Comparison of ENCODE assay signal across 8 cellular contexts in the genomic region with DNA sequence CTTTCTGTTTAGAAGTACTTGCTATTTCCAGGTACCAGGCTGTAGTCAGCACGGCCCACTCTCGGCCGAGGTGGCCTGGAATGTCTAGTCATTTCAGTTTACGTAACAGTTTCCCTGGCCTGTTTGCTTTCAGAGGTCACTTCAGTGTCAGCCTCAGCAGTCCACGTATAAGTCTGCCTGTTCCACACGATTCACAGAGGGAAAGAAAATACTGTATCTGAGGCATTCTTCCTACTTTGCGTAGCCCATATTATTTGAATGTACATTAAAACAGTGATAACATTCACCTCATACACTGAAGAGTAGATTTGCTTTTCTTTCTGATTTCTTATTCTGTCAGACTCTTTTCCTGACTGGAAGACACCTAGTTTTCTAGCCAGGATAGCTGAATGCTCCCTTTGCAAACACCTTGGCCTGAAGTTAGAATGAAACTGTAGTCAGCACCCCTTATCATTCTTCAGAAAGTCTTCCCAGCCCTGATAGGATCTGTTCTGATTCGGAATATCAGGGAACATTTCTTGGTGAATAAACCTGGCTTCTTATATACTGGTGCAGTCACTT.
DNase-seq lines count a peak whose midpoint lies in the region; ATAC-seq, FAIRE-seq and TF ChIP-seq lines count a peak whose summit lies in the region.

No MANE protein-coding gene starts in this region.

- intact Hi-C loops in CD14-positive monocyte (cut with micrococcal nuclease), result no loop called here

- no peak overlapping the region for H2BK5ac ChIP-seq in H1 (ENCODE audit: low read depth, low read length)

- H3K27me3 Mint-ChIP-seq in CD14-positive monocyte (ENCODE audit: low read depth in 3 of 3), result peaks cover 0 to 1% (median 0%) of the 10 kb centered on the region in 3 donors
- H3K27me3 Mint-ChIP-seq in activated naive CD4-positive, alpha-beta T cell treated with anti-CD3 and anti-CD28 coated beads, Interleukin-2, amount 10 ng/mL, durations not matched to agents 7 days and 5 days, result no peaks in the 10 kb centered on the region

- H3K4me3 Mint-ChIP-seq in CD14-positive monocyte, result peak overlapping the region in 1 of 2 donors; percentile 59
- H3K4me3 Mint-ChIP-seq in activated naive CD4-positive, alpha-beta T cell treated with anti-CD3 and anti-CD28 coated beads, Interleukin-2, amount 10 ng/mL, durations not matched to agents 7 days and 5 days, result no peak overlapping the region

- no peaks in the 10 kb centered on the region for H3K36me3 ChIP-seq in H1 (ENCODE audit: control insufficient read depth in 2 of 4, insufficient read depth in 4 of 4, low read length in 3 of 4)
- H3K36me3 ChIP-seq in muscle layer of duodenum (ENCODE audit: control insufficient read depth in 1 of 2, insufficient read depth in 2 of 2, low read length in 2 of 2), result peaks cover 0 to 8% of the 10 kb centered on the region in 2 donors

- H4K91ac ChIP-seq in H1 (replicated peaks; ENCODE audit: insufficient read length, low read length), result no peak overlapping the region

- no peak overlapping the region for H3K9ac ChIP-seq in H1 (replicated peaks in 1 of 4; ENCODE audit: extremely low read depth in 1 of 4, low read depth in 3 of 4, low read length in 3 of 4)

- H3K27ac Mint-ChIP-seq in CD14-positive monocyte, result peak overlapping the region in 3 of 7 donors; percentile 25 to 60 (median 33)
- H3K27ac Mint-ChIP-seq in activated naive CD4-positive, alpha-beta T cell treated with anti-CD3 and anti-CD28 coated beads, Interleukin-2, amount 10 ng/mL, durations not matched to agents 7 days and 5 days, result no peak overlapping the region

- no peak overlapping the region for H2BK12ac ChIP-seq in H1 (ENCODE audit: low read depth, low read length)

- H3K27me3 ChIP-seq in H1 (replicated peaks in 1 of 4; ENCODE audit: control insufficient read depth in 3 of 4, extremely low read depth in 1 of 4, insufficient read depth in 3 of 4, low read length in 3 of 4), result no peaks in the 10 kb centered on the region
- H3K27me3 ChIP-seq in muscle layer of duodenum (ENCODE audit: low read depth, low read length), result no peaks in the 10 kb centered on the region

- no peak for TF ChIP-seq EP300 in H1 (IDR thresholded peaks at IDR 0.05; ENCODE audit: borderline replicate concordance in 1 of 2, low read depth in 2 of 2, low read length in 2 of 2)

- no peaks in the 10 kb centered on the region for H3K36me3 Mint-ChIP-seq in CD14-positive monocyte
- peaks cover 14% of the 10 kb centered on the region for H3K36me3 Mint-ChIP-seq in activated naive CD4-positive, alpha-beta T cell treated with anti-CD3 and anti-CD28 coated beads, Interleukin-2, amount 10 ng/mL, durations not matched to agents 7 days and 5 days

- no peak for TF ChIP-seq CTCF in AG09309 (IDR thresholded peaks at IDR 0.05; ENCODE audit: control insufficient read depth, insufficient read depth, low read depth, low read length, missing control alignments)
- no peak for TF ChIP-seq CTCF in H1 (IDR thresholded peaks at IDR 0.05; ENCODE audit: control extremely low read depth in 1 of 3, insufficient read depth in 1 of 3, low read depth in 1 of 3, low read length in 3 of 3)
- no peak for TF ChIP-seq CTCF in CD14-positive monocyte (IDR thresholded peaks at IDR 0.05)

- H3K4ac ChIP-seq in H1 (replicated peaks; ENCODE audit: insufficient read length, low read depth, low read length), result no peak overlapping the region

- H2BK120ac ChIP-seq in H1 (replicated peaks; ENCODE audit: low read depth, low read length), result no peak overlapping the region

- H3K23me2 ChIP-seq in H1 (ENCODE audit: low read depth, low read length), result no peaks in the 10 kb centered on the region

- no peak overlapping the region for H3K23ac ChIP-seq in H1 (ENCODE audit: insufficient read length)

- H4K8ac ChIP-seq in H1 (ENCODE audit: extremely low read depth, insufficient read depth, low read length), result no peak overlapping the region

- H3K27ac ChIP-seq in H1 (ENCODE audit: low read depth, low read length) (0 out of 2 replicates have a peak overlapping the region, but pooled peaks have one; percentile 20), muscle layer of duodenum (ENCODE audit: low read length) (peak overlapping the region; percentile 88)

- no peaks in the 10 kb centered on the region for H3K79me1 ChIP-seq in H1 (ENCODE audit: low read depth, low read length)

- H3K18ac ChIP-seq in H1 (ENCODE audit: extremely low read depth, low read length), result no peak overlapping the region

- H2AK5ac ChIP-seq in H1 (ENCODE audit: low read depth, low read length), result no peak overlapping the region

- no peaks in the 10 kb centered on the region for H3K79me2 ChIP-seq in H1 (ENCODE audit: control insufficient read depth in 1 of 2, insufficient read depth in 2 of 2, low read length in 2 of 2)

- no peak overlapping the region for H4K5ac ChIP-seq in H1 (ENCODE audit: insufficient read length, low read depth, low read length)

- H4K20me1 ChIP-seq in H1 (replicated peaks in 1 of 2; ENCODE audit: control insufficient read depth in 1 of 2, insufficient read depth in 2 of 2, low read length in 2 of 2), result no peaks in the 10 kb centered on the region

- CTCF ChIA-PET in H1 (lab: Charles Lee; ENCODE audit: partially characterized antibody), result interaction anchor here (0.7 to 1.1 kb wide), 2 partner anchors 13 to 255 kb away, joined by 3 to 6 read pairs; no protein-coding TSS in a partner anchor
- CTCF ChIA-PET in activated naive CD4-positive, alpha-beta T cell treated with anti-CD3 and anti-CD28 coated beads, Interleukin-2, amount 10 ng/mL, durations not matched to agents 7 days and 5 days (lab: Charles Lee), result interaction anchor here (0.6 to 1.0 kb wide), 2 partner anchors 12 to 14 kb away, joined by 3 read pairs; no protein-coding TSS in a partner anchor

- no peak overlapping the region for H2AFZ ChIP-seq in H1 (ENCODE audit: low read length)

- peaks cover 0 to 2% (median 0%) of the 10 kb centered on the region in 7 donors for H3K9me3 Mint-ChIP-seq in CD14-positive monocyte
- peaks cover 5% of the 10 kb centered on the region for H3K9me3 Mint-ChIP-seq in activated naive CD4-positive, alpha-beta T cell treated with anti-CD3 and anti-CD28 coated beads, Interleukin-2, amount 10 ng/mL, durations not matched to agents 7 days and 5 days

- H3K4me1 Mint-ChIP-seq in CD14-positive monocyte, result peaks cover 29% of the 10 kb centered on the region
- peaks cover 47% of the 10 kb centered on the region for H3K4me1 Mint-ChIP-seq in activated naive CD4-positive, alpha-beta T cell treated with anti-CD3 and anti-CD28 coated beads, Interleukin-2, amount 10 ng/mL, durations not matched to agents 7 days and 5 days

- no peak for FAIRE-seq in H1 (lab: Jason Lieb, UNC)

- POLR2A ChIA-PET in H1 (lab: Charles Lee; ENCODE audit: partially characterized antibody), result interaction anchor here (1.0 kb wide), 1 partner anchor 13 kb away, joined by 3 read pairs; no protein-coding TSS in a partner anchor

- 86% methylated on average over 8 of the region's 8 CpGs; no CpG with 5 or more reads in 1 of the 2 experiments for WGBS in H1 (ENCODE audit: extremely low coverage in 1 of 2, insufficient coverage in 1 of 2, insufficient read length in 1 of 2, insufficient replicate concordance in 2 of 2, low coverage in 1 of 2, low lambda C conversion rate in 2 of 2, missing lambda C conversion rate in 1 of 2), 2 experiments

- no peak overlapping the region for H3K4me3 ChIP-seq in AG09309 (ENCODE audit: control insufficient read depth, low read depth, low read length)
- no peak overlapping the region for H3K4me3 ChIP-seq in H1 (ENCODE audit: extremely low read depth in 1 of 4, insufficient read depth in 2 of 4, low read depth in 3 of 4, low read length in 4 of 4)
- H3K4me3 ChIP-seq in muscle layer of duodenum (ENCODE audit: low read depth in 1 of 2, low read length in 2 of 2), result no peak overlapping the region

- ATAC-seq in HG03097 (IDR thresholded peaks at IDR 0.05; ENCODE audit: low FRiP score, unreplicated experiment), result no peak
- no peak for ATAC-seq in GM21360 (IDR thresholded peaks at IDR 0.05; ENCODE audit: unreplicated experiment)

- no peak overlapping the region for H3K56ac ChIP-seq in H1 (replicated peaks; ENCODE audit: insufficient read length, low read depth, low read length)

- H2BK15ac ChIP-seq in H1 (ENCODE audit: low read length), result no peak overlapping the region

- H3K9me3 ChIP-seq in H1 (ENCODE audit: insufficient read depth in 2 of 2, low read depth in 1 of 2, low read length in 1 of 2) (no peaks in the 10 kb centered on the region), muscle layer of duodenum (ENCODE audit: control insufficient read depth in 1 of 2, low read length in 2 of 2) (no peaks in the 10 kb centered on the region)

- no peak for TF ChIP-seq RAD21 in H1 (IDR thresholded peaks at IDR 0.05 in 1 of 2, conservative IDR thresholded peaks at IDR 0.05 in 1 of 2; ENCODE audit: low read depth in 2 of 2, low read length in 2 of 2)

- no peak overlapping the region for H2BK20ac ChIP-seq in H1 (ENCODE audit: low read length)

- no peak overlapping the region for H3K14ac ChIP-seq in H1 (ENCODE audit: insufficient read length)

- no peak for TF ChIP-seq POLR2A in H1 (IDR thresholded peaks at IDR 0.05; ENCODE audit: control extremely low read depth in 1 of 2, low read depth in 2 of 2, low read length in 2 of 2)

- H3K4me1 ChIP-seq in H1 (replicated peaks in 1 of 4; ENCODE audit: control insufficient read depth in 3 of 4, insufficient read depth in 4 of 4, low read length in 3 of 4) (peaks cover 0 to 5% (median 0%) of the 10 kb centered on the region in 4 experiments; a peak in 3 of 7 replicates), muscle layer of duodenum (ENCODE audit: control insufficient read depth in 1 of 2, insufficient read depth in 2 of 2, low read length in 2 of 2) (peaks cover 21 to 40% of the 10 kb centered on the region in 2 donors)

- H3K4me2 ChIP-seq in H1 (ENCODE audit: insufficient read depth in 1 of 2, low read depth in 2 of 2, low read length in 2 of 2), result no peak overlapping the region

- DNase-seq in AG09309 (ENCODE audit: low read depth) (peak; percentile 71), NCI-H2227 (lab: John Stamatoyannopoulos, UW; ENCODE audit: unreplicated experiment) (peak; percentile 15), H1 (ENCODE audit: low read depth in 1 of 2, low spot score in 2 of 2) (peak in 1 of 2 experiments; percentile 13), CD14-positive monocyte (ENCODE audit: low spot score) (no peak)
- no peak for DNase-seq in activated naive CD4-positive, alpha-beta T cell treated with anti-CD3 and anti-CD28 coated beads, Interleukin-2, amount 10 ng/mL, durations not matched to agents 7 days and 5 days

TF ChIP-seq in H1, 55 proteins besides CTCF, POLR2A, EP300 and RAD21:
- TF ChIP-seq GABPA (IDR thresholded peaks at IDR 0.05; ENCODE audit: borderline replicate concordance, insufficient read depth, low read length), result no peak
- TF ChIP-seq TAF1 (IDR thresholded peaks at IDR 0.05; ENCODE audit: low read depth, low read length), result no peak
- TF ChIP-seq CTBP2 (IDR thresholded peaks at IDR 0.05; ENCODE audit: borderline replicate concordance, insufficient read depth, insufficient read length, low read length), result no peak
- no peak for TF ChIP-seq CBX5 (IDR thresholded peaks at IDR 0.05; ENCODE audit: low read depth, low read length)
- no peak for TF ChIP-seq SAP30 (IDR thresholded peaks at IDR 0.05; ENCODE audit: insufficient read depth, insufficient replicate concordance, low read length)
- TF ChIP-seq SIX5 (IDR thresholded peaks at IDR 0.05; ENCODE audit: low read depth, low read length), result no peak
- TF ChIP-seq SP1 (IDR thresholded peaks at IDR 0.05; ENCODE audit: low read depth, low read length), result no peak
- no peak for TF ChIP-seq CREB1 (IDR thresholded peaks at IDR 0.05)

Comparison
In these comparisons a context has a peak if more than half of its experiments do, and no peak if none do; other contexts are left out.
1. DNase-seq: peak in AG09309 (single experiment) and NCI-H2227 (single experiment); none in CD14-positive monocyte (single experiment) and activated naive CD4-positive, alpha-beta T cell treated with anti-CD3 and anti-CD28 coated beads, Interleukin-2, amount 10 ng/mL, durations not matched to agents 7 days and 5 days (single experiment).